In the genomic region with DNA sequence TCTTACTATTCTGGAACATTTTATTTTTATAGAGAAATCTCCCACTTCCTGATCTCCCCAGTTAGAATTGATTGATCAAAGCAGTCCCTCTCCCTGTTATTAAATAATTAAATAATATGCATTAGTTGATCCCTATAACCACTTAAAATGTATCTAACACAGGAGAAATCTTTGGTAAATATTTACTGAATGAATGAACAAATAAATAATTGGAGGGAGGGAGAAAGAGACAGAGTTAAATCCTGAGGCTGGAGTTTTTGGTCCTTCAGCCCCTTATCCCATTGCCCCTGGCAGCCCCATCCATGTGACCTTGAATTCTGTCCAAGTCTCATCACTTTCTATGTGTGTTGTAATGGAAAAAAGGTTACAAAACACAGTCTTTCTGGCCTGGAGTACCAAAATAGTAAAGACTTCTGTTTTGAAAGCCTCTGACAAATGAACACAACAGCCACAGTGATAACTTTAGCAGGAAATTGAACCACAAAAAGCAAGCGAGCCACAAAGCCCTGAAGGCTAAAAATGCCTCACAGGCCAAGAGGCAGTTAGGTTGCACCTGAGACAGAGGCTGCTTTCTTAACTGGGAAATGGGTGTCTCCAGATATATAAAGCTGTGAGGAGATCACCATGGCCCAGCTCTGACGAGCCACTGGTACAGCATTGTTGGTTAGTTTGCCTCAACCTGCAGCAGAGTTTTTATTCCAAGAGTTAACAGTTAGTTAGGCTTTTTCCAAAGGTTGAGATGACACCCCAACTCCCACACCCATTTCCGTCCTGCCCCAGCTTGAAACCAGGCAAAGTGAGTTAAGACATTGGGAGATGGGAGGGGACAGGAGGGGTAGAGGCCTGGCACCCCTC, we compare ENCODE assay signal across 8 cellular contexts. TPM values are rescaled to one million over a fixed set of nuclear protein-coding genes. Genes with fewer than 3 reads are reported as not detected.
A peak's percentile ranks its signal among the peaks of the same experiment; 100 is the strongest.
DNase-seq lines count a peak whose midpoint lies in the region; ATAC-seq and TF ChIP-seq lines count a peak whose summit lies in the region.

No MANE protein-coding gene starts in this region.

- POLR2A ChIA-PET in naive thymus-derived CD8-positive, alpha-beta T cell (lab: Charles Lee), result interaction anchor here (0.6 to 13.1 kb wide), 7 partner anchors 10 to 133 kb away, joined by 3 to 252 read pairs (median 6); a partner anchor contains a TSS

- DNase-seq in activated naive CD4-positive, alpha-beta T cell treated with anti-CD3 and anti-CD28 coated beads, Interleukin-2, amount 50 U/mL, for 72 hours (ENCODE audit: low spot score in 2 of 2), result peak in 1 of 2 donors; percentile 27
- DNase-seq in naive thymus-derived CD8-positive, alpha-beta T cell, result peak in 9 of 10 donors; percentile 29 to 79 (median 59)
- DNase-seq in DMS53 treated with DMSO at 0.1 percent for 48 hours (lab: John Stamatoyannopoulos, UW; ENCODE audit: unreplicated experiment), result no peak
- DNase-seq in lower leg skin (ENCODE audit: low spot score in 2 of 2), result no peak
- DNase-seq in left colon, result no peak

- H3K9me3 Mint-ChIP-seq in activated naive CD4-positive, alpha-beta T cell treated with anti-CD3 and anti-CD28 coated beads, Interleukin-2, amount 50 U/mL, for 72 hours, result no peaks in the 10 kb centered on the region
- H3K9me3 Mint-ChIP-seq in naive thymus-derived CD8-positive, alpha-beta T cell, result no peaks in the 10 kb centered on the region

- peaks cover 0 to 2% (median 0%) of the 10 kb centered on the region in 5 donors for H3K27me3 Mint-ChIP-seq in naive thymus-derived CD8-positive, alpha-beta T cell

- peaks cover 69 to 100% (median 96%) of the 10 kb centered on the region in 4 donors for H3K4me1 Mint-ChIP-seq in naive thymus-derived CD8-positive, alpha-beta T cell

- no peak for TF ChIP-seq POLR2A in lower leg skin (IDR thresholded peaks at IDR 0.05)

- H3K4me3 ChIP-seq in GM08714 (ENCODE audit: low read length) (peak overlapping the region; percentile 40; the same call in 1 of the 2 replicates), lower leg skin (ENCODE audit: low read depth, poor library complexity, severe bottlenecking) (no peak overlapping the region)

- ATAC-seq in GM21381 (IDR thresholded peaks at IDR 0.05; ENCODE audit: unreplicated experiment) (peak; percentile 72), HG03571 (IDR thresholded peaks at IDR 0.05; ENCODE audit: unreplicated experiment) (peak; percentile 74), left colon (no peak)
- peak; percentile 9 to 48 for ATAC-seq in activated naive CD4-positive, alpha-beta T cell treated with anti-CD3 and anti-CD28 coated beads, Interleukin-2, amount 50 U/mL, for 72 hours
- ATAC-seq in naive thymus-derived CD8-positive, alpha-beta T cell, result peak; percentile 77 to 81

- intact Hi-C loops in lower leg skin (cut with DNase I; ENCODE audit: low total_unique reads) (no loop called here), left colon (cut with DNase I, micrococcal nuclease) (no loop called here)

- 25 to 35% methylated on average over 3 of the region's 3 CpGs for WGBS in lower leg skin, 2 donors

- TF ChIP-seq CTCF in lower leg skin (IDR thresholded peaks at IDR 0.05), result no peak

- H3K4me3 Mint-ChIP-seq in naive thymus-derived CD8-positive, alpha-beta T cell, result peak overlapping the region; percentile 49 to 85 (median 80)

- peaks cover 0 to 5% of the 10 kb centered on the region in 2 donors for H3K36me3 Mint-ChIP-seq in activated naive CD4-positive, alpha-beta T cell treated with anti-CD3 and anti-CD28 coated beads, Interleukin-2, amount 50 U/mL, for 72 hours
- H3K36me3 Mint-ChIP-seq in naive thymus-derived CD8-positive, alpha-beta T cell, result peaks cover 0 to 4% (median 1%) of the 10 kb centered on the region in 3 donors

- H3K27ac Mint-ChIP-seq in activated naive CD4-positive, alpha-beta T cell treated with anti-CD3 and anti-CD28 coated beads, Interleukin-2, amount 50 U/mL, for 72 hours, result peak overlapping the region; percentile 56 to 81
- H3K27ac Mint-ChIP-seq in naive thymus-derived CD8-positive, alpha-beta T cell, result peak overlapping the region; percentile 91 to 99 (median 95)

RNA-seq across cellular contexts. Expression of a gene that starts 11.3 kb away (rescaled TPM):
- under 1 TPM; 0.93 to 0.97 TPM for total RNA-seq in activated naive CD4-positive, alpha-beta T cell treated with anti-CD3 and anti-CD28 coated beads, Interleukin-2, amount 50 U/mL, for 72 hours
- total RNA-seq in naive thymus-derived CD8-positive, alpha-beta T cell, result 10 to 100 TPM; 56.5 to 57.3 TPM
- polyA plus RNA-seq in naive thymus-derived CD8-positive, alpha-beta T cell, result 100 to 1,000 TPM in 2 of 3 donors, 10 to 100 TPM in 1; 77.7 to 128 (median 103) TPM
- total RNA-seq in lower leg skin, result 10 to 100 TPM in 2 of 4 donors, 1 to 10 TPM in 2; 6.3 to 12.8 (median 9.2) TPM
- total RNA-seq in left colon, result 10 to 100 TPM; 47.8 to 49.8 TPM

Comparison
In these comparisons a context has a peak if more than half of its experiments do, and no peak if none do; other contexts are left out.
1. DNase-seq: peak in naive thymus-derived CD8-positive, alpha-beta T cell (9 of 10); none in DMS53 treated with DMSO at 0.1 percent for 48 hours (single experiment), lower leg skin (0 of 2) and left colon (0 of 2).